ENCODE assay signal across 8 cellular contexts in genomic region chr16:56964243-56965148, GRCh38. TPM values are rescaled to one million over a fixed set of nuclear protein-coding genes. Genes with fewer than 3 reads are reported as not detected.
A peak's percentile ranks its signal among the peaks of the same experiment; 100 is the strongest.
DNase-seq lines count a peak whose midpoint lies in the region; ATAC-seq and TF ChIP-seq lines count a peak whose summit lies in the region.

No MANE protein-coding gene starts in this region.

- H3K14ac ChIP-seq in trophoblast cell (ENCODE audit: low read length): no peak overlapping the region

- H2AFZ ChIP-seq in trophoblast cell (ENCODE audit: insufficient read depth, low read length, poor library complexity): no peak overlapping the region

- no CpG with 5 or more reads among the region's 30 CpGs for WGBS in trophoblast cell (ENCODE audit: extremely low coverage, insufficient coverage, insufficient read length)

- in situ Hi-C loops in SK-MEL-5 (cut with HindIII; ENCODE audit: low pct_unique_long_range_greater_than_20kb, low sequenced_read_pairs): no loop called here

- no peaks in the 10 kb centered on the region for H3K36me3 ChIP-seq in trophoblast cell (ENCODE audit: control insufficient read depth in 1 of 2, insufficient read depth in 2 of 2, low read length in 2 of 2)

- H3K18ac ChIP-seq in trophoblast cell (ENCODE audit: low read length): no peak overlapping the region

- H3K79me2 ChIP-seq in trophoblast cell (ENCODE audit: control insufficient read depth, insufficient read depth, low read length, poor library complexity): no peaks in the 10 kb centered on the region

- no peaks in the 10 kb centered on the region for H3K79me1 ChIP-seq in trophoblast cell (ENCODE audit: low read length)

- TF ChIP-seq CTCF in glutamatergic neuron (IDR thresholded peaks at IDR 0.05; ENCODE audit: partially characterized antibody, unreplicated experiment) (peak; percentile 98), type B pancreatic cell (conservative IDR thresholded peaks at IDR 0.05) (peak; percentile 95)

- H3K27ac ChIP-seq in trophoblast cell (ENCODE audit: low read depth, low read length): no peak overlapping the region

- H3K9me3 Mint-ChIP-seq in glutamatergic neuron (ENCODE audit: unreplicated experiment) (no peaks in the 10 kb centered on the region), type B pancreatic cell (no peaks in the 10 kb centered on the region)

- H3K27me3 ChIP-seq in trophoblast cell (ENCODE audit: insufficient read depth, low read length): no peaks in the 10 kb centered on the region

- no peak overlapping the region for H4K91ac ChIP-seq in trophoblast cell (ENCODE audit: low read depth, low read length)

- H2BK12ac ChIP-seq in trophoblast cell (ENCODE audit: low read length): no peak overlapping the region

- H3K23ac ChIP-seq in trophoblast cell (ENCODE audit: low read length): no peak overlapping the region

- H3K4me1 Mint-ChIP-seq in glutamatergic neuron (ENCODE audit: low read depth, unreplicated experiment) (no peaks in the 10 kb centered on the region), type B pancreatic cell (ENCODE audit: unreplicated experiment) (no peaks in the 10 kb centered on the region)

- H3K27me3 Mint-ChIP-seq in glutamatergic neuron (ENCODE audit: unreplicated experiment): no peaks in the 10 kb centered on the region
- no peaks in the 10 kb centered on the region for H3K27me3 Mint-ChIP-seq in type B pancreatic cell

- DNase-seq in NCI-H1436 (lab: John Stamatoyannopoulos, UW) (peak; percentile 13), NCI-H1436 treated with DMSO at 0.1 percent for 48 hours (lab: John Stamatoyannopoulos, UW) (no peak), SK-MEL-5 (ENCODE audit: low read depth, low spot score) (peak; percentile 87), glutamatergic neuron (peak; percentile 96), trophoblast cell (peak; percentile 78 to 87), type B pancreatic cell (ENCODE audit: extremely low spot score, unreplicated experiment) (peak; percentile 82)
- DNase-seq in activated gamma-delta T cell treated with anti-CD3 and anti-CD28 coated beads, Interleukin-2, amount 50 U/mL, for 16 hours (ENCODE audit: low read depth): peak; percentile 95

- H2BK120ac ChIP-seq in trophoblast cell (ENCODE audit: insufficient read depth, low read length, poor library complexity): no peak overlapping the region

- H3K4ac ChIP-seq in trophoblast cell (ENCODE audit: low read depth, low read length): no peak overlapping the region

- H4K12ac ChIP-seq in trophoblast cell (ENCODE audit: low read depth, low read length): no peak overlapping the region

- H3K4me2 ChIP-seq in trophoblast cell (ENCODE audit: low read length): no peak overlapping the region

- no peaks in the 10 kb centered on the region for H3K9me3 ChIP-seq in trophoblast cell (ENCODE audit: insufficient read depth, low read depth, low read length)

- H3K36me3 Mint-ChIP-seq in glutamatergic neuron (ENCODE audit: unreplicated experiment) (no peaks in the 10 kb centered on the region), type B pancreatic cell (no peaks in the 10 kb centered on the region)

- no peak overlapping the region for H2AK5ac ChIP-seq in trophoblast cell (ENCODE audit: low read length)

- ATAC-seq in HG03432 (IDR thresholded peaks at IDR 0.05; ENCODE audit: unreplicated experiment): peak; percentile 80

- no peak overlapping the region for H2BK5ac ChIP-seq in trophoblast cell (ENCODE audit: low read depth, low read length, poor library complexity)

- no peak overlapping the region for H3K4me3 Mint-ChIP-seq in glutamatergic neuron (ENCODE audit: unreplicated experiment)
- H3K4me3 Mint-ChIP-seq in type B pancreatic cell: no peak overlapping the region

- H3K4me3 ChIP-seq in trophoblast cell (ENCODE audit: low read depth, low read length): no peak overlapping the region

- no peak overlapping the region for H4K8ac ChIP-seq in trophoblast cell (ENCODE audit: low read depth, low read length)

- H3K27ac Mint-ChIP-seq in glutamatergic neuron (ENCODE audit: unreplicated experiment): peak overlapping the region; percentile 33
- H3K27ac Mint-ChIP-seq in type B pancreatic cell: no peak overlapping the region

- no peak overlapping the region for H3K9ac ChIP-seq in trophoblast cell (ENCODE audit: low read length)

- H3K4me1 ChIP-seq in trophoblast cell (ENCODE audit: control insufficient read depth in 1 of 2, insufficient read depth in 2 of 2, low read length in 2 of 2): no peaks in the 10 kb centered on the region

RNA-seq across cellular contexts. Expression of gene CETP, which starts 2.7 kb away (rescaled TPM):
- total RNA-seq in SK-MEL-5 (2014; rRNA removed; shearing (Covaris generic)): not detected in 2 replicates
- polyA plus RNA-seq in SK-MEL-5 (2015; cell fraction: cytosol; rRNA removed): not detected in 2 replicates
- not detected in 2 replicates for polyA plus RNA-seq in SK-MEL-5 (2015; cell fraction: nucleus; rRNA removed)
- total RNA-seq in glutamatergic neuron (ENCODE audit: unreplicated experiment) (not detected), type B pancreatic cell (ENCODE audit: low replicate concordance) (not detected in 2 replicates)
- 0.07 and 0.12 TPM in 2 replicates for polyA plus RNA-seq in trophoblast cell (2013)

RNA-seq across cellular contexts. Expression of gene NLRC5, which starts 24.9 kb away (rescaled TPM):
- 3.5 and 6.9 TPM in 2 replicates for total RNA-seq in SK-MEL-5 (2014; rRNA removed; shearing (Covaris generic))
- polyA plus RNA-seq in SK-MEL-5 (2015; cell fraction: cytosol; rRNA removed): 8.2 and 9.1 TPM in 2 replicates
- 28.0 and 46.6 TPM in 2 replicates for polyA plus RNA-seq in SK-MEL-5 (2015; cell fraction: nucleus; rRNA removed)
- 1.5 TPM for total RNA-seq in glutamatergic neuron (ENCODE audit: unreplicated experiment)
- polyA plus RNA-seq in trophoblast cell (2013): 0.08 and 0.11 TPM in 2 replicates
- total RNA-seq in type B pancreatic cell (ENCODE audit: low replicate concordance): 1.7 and 2.7 TPM in 2 replicates

RNA-seq across cellular contexts. Expression of gene HERPUD1, which starts 32.6 kb away (rescaled TPM):
- total RNA-seq in SK-MEL-5 (2014; rRNA removed; shearing (Covaris generic)): 168 and 180 TPM in 2 replicates
- polyA plus RNA-seq in SK-MEL-5 (2015; cell fraction: cytosol; rRNA removed): 231 and 390 TPM in 2 replicates
- polyA plus RNA-seq in SK-MEL-5 (2015; cell fraction: nucleus; rRNA removed): 320 and 327 TPM in 2 replicates
- total RNA-seq in glutamatergic neuron (ENCODE audit: unreplicated experiment): 160 TPM
- 252 and 267 TPM in 2 replicates for polyA plus RNA-seq in trophoblast cell (2013)
- total RNA-seq in type B pancreatic cell (ENCODE audit: low replicate concordance): 98.8 and 155 TPM in 2 replicates
